In the genomic region with DNA sequence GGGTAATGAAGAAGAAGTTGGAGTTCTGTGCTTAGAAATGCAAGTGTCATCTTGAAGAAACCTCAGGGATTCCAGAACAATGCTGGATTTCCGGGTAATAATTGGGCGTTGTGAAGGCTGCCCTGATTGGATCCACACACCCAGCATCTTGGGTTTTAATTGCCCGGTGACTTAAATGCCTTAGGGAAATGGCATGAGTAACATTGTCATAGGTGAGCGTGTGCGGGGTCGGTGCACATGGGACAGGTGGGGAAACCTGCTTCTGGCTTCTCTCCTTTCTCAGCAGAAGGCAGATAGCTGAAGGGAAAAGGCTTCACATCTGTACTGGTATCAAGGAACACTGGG, we compare ENCODE assay signal across 9 cellular contexts. TPM values are rescaled to one million over a fixed set of nuclear protein-coding genes. Genes with fewer than 3 reads are reported as not detected.
DNase-seq lines count a peak whose midpoint lies in the region; ATAC-seq and TF ChIP-seq lines count a peak whose summit lies in the region.
"Had no signal": no experiment of that assay in that cellular context is flagged by ENCODE, and none has a peak within 500 bp of the region (broad histone marks: within the 10 kb centered on the region; RNA-seq: fewer than 3 reads in every experiment).

No MANE protein-coding gene starts in this region.

- ATAC-seq in left colon = peak; percentile 53
- no peak for ATAC-seq in GM21717 (IDR thresholded peaks at IDR 0.05; ENCODE audit: unreplicated experiment)

- H3K27ac ChIP-seq in VCaP (peak overlapping the region; percentile 42), subcutaneous abdominal adipose tissue (ENCODE audit: low read depth, low read length) (peak overlapping the region; percentile 70)

- no peaks in the 10 kb centered on the region for H3K9me3 ChIP-seq in subcutaneous abdominal adipose tissue (ENCODE audit: control insufficient read depth in 5 of 5, low read length in 5 of 5)

- H3K4me3 ChIP-seq in subcutaneous abdominal adipose tissue (ENCODE audit: low read depth in 1 of 5, low read length in 5 of 5) = peak overlapping the region in 1 of 5 donors; percentile 13

- DNase-seq in NCI-H146 (lab: John Stamatoyannopoulos, UW) (peak; percentile 50), NCI-H146 treated with DMSO at 0.1 percent for 48 hours (lab: John Stamatoyannopoulos, UW; ENCODE audit: unreplicated experiment) (no peak), left colon (no peak), OCI-M1 (lab: John Stamatoyannopoulos, UW) (no peak)
- DNase-seq in stimulated activated CD8-positive, alpha-beta memory T cell treated with anti-CD3 and anti-CD28 coated beads, Interleukin-4, amount 100 ng/mL, for 48 hours = no peak
- DNase-seq: activated gamma-delta T cell had no signal

- no peak for TF ChIP-seq CTCF in VCaP (conservative IDR thresholded peaks at IDR 0.05)

- peaks cover 8 to 21% (median 14%) of the 10 kb centered on the region in 5 donors for H3K4me1 ChIP-seq in subcutaneous abdominal adipose tissue (ENCODE audit: control insufficient read depth in 5 of 5, insufficient read depth in 5 of 5, low read length in 5 of 5)

- intact Hi-C loops in left colon (cut with DNase I, micrococcal nuclease) = no loop called here

- H3K36me3 ChIP-seq in subcutaneous abdominal adipose tissue (ENCODE audit: control insufficient read depth in 5 of 5, insufficient read depth in 5 of 5, low read length in 5 of 5) = no peaks in the 10 kb centered on the region

- no peaks in the 10 kb centered on the region for H3K27me3 ChIP-seq in subcutaneous abdominal adipose tissue (ENCODE audit: control insufficient read depth in 5 of 5, insufficient read depth in 4 of 5, low read length in 5 of 5)

- H3K9ac ChIP-seq in subcutaneous abdominal adipose tissue (ENCODE audit: low read length in 5 of 5) = peak overlapping the region in 1 of 5 donors; percentile 5

RNA-seq across cellular contexts. Expression of a gene that starts 15.2 kb away (rescaled TPM):
- total RNA-seq in left colon = 10 to 100 TPM; 42.5 to 50.7 TPM
